Comparison of ENCODE assay signal across 12 cellular contexts in genomic region chr6:117545161-117545595, GRCh38. TPM values are rescaled to one million over a fixed set of nuclear protein-coding genes. Genes with fewer than 3 reads are reported as not detected.
DNase-seq lines count a peak whose midpoint lies in the region; ATAC-seq and TF ChIP-seq lines count a peak whose summit lies in the region.
"Had no signal": no experiment of that assay in that cellular context is flagged by ENCODE, and none has a peak within 500 bp of the region (broad histone marks: within the 10 kb centered on the region; RNA-seq: fewer than 3 reads in every experiment).

No MANE protein-coding gene starts in this region.

- H3K9ac ChIP-seq in mesendoderm (ENCODE audit: low read length): no peak overlapping the region

- no peaks in the 10 kb centered on the region for H3K79me2 ChIP-seq in mesendoderm (ENCODE audit: control insufficient read depth, insufficient read depth, low read length)
- H3K79me2 ChIP-seq in osteoblast (ENCODE audit: insufficient read depth, low read length): peaks cover 3% of the 10 kb centered on the region

- WGBS in mesendoderm (ENCODE audit: extremely low coverage, insufficient coverage, low lambda C conversion rate): no CpG with 5 or more reads among the region's 4 CpGs

- H3K27ac ChIP-seq in mesendoderm (ENCODE audit: low read depth, low read length) (no peak overlapping the region), osteoblast (ENCODE audit: low read depth, low read length) (no peak overlapping the region)
- H3K27ac ChIP-seq: prostate gland, vagina had no signal

- H3K4ac ChIP-seq in mesendoderm (ENCODE audit: low read depth, low read length): no peak overlapping the region

- no peak overlapping the region for H3K23ac ChIP-seq in mesendoderm (ENCODE audit: low read length)

- H3K27me3 ChIP-seq in mesendoderm (ENCODE audit: insufficient read depth, low read length, poor library complexity) (no peaks in the 10 kb centered on the region), osteoblast (ENCODE audit: insufficient read depth, low read length) (no peaks in the 10 kb centered on the region)
- H3K27me3 ChIP-seq: vagina had no signal

- H4K20me1 ChIP-seq in osteoblast (ENCODE audit: insufficient read depth, low read length): no peaks in the 10 kb centered on the region

- in situ Hi-C loops in Caki2 (cut with HindIII; ENCODE audit: low pct_unique_long_range_greater_than_20kb, low sequenced_read_pairs): no loop called here

- H4K5ac ChIP-seq in mesendoderm (ENCODE audit: low read length): no peak overlapping the region

- no peak overlapping the region for H4K8ac ChIP-seq in mesendoderm (ENCODE audit: low read depth, low read length)

- no peak overlapping the region for H3K56ac ChIP-seq in mesendoderm (ENCODE audit: low read length)

- no peaks in the 10 kb centered on the region for H3K36me3 ChIP-seq in mesendoderm (ENCODE audit: control insufficient read depth, insufficient read depth, low read length)
- peaks cover 78% of the 10 kb centered on the region for H3K36me3 ChIP-seq in osteoblast (ENCODE audit: insufficient read depth, low read length)
- H3K36me3 ChIP-seq: prostate gland had no signal

- no peak for TF ChIP-seq CTCF in osteoblast (IDR thresholded peaks at IDR 0.05; ENCODE audit: extremely low read depth, low read depth, low read length)

- H3K4me1 ChIP-seq in mesendoderm (ENCODE audit: control insufficient read depth, low read depth, low read length) (peaks cover 3% of the 10 kb centered on the region), osteoblast (ENCODE audit: insufficient read depth, low read length) (peaks cover 28% of the 10 kb centered on the region)
- H3K4me1 ChIP-seq: prostate gland had no signal

- no peak overlapping the region for H3K18ac ChIP-seq in mesendoderm (ENCODE audit: low read length)

- no peak overlapping the region for H3K4me2 ChIP-seq in mesendoderm (ENCODE audit: low read length)
- no peak overlapping the region for H3K4me2 ChIP-seq in osteoblast (ENCODE audit: insufficient read depth, low read length)

- H2BK15ac ChIP-seq in mesendoderm (replicated peaks; ENCODE audit: low read depth): no peak overlapping the region

- H3K4me3 ChIP-seq in mesendoderm (ENCODE audit: low read length) (no peak overlapping the region), osteoblast (ENCODE audit: insufficient read depth, low read length) (no peak overlapping the region)
- H3K4me3 ChIP-seq: prostate gland, vagina had no signal

- no peak overlapping the region for H2BK120ac ChIP-seq in mesendoderm (ENCODE audit: low read depth, low read length)

- DNase-seq in Caki2 (ENCODE audit: low read depth): peak; percentile 54
- peak; percentile 67 for DNase-seq in NCI-H146 (lab: John Stamatoyannopoulos, UW)
- peak; percentile 77 for DNase-seq in amniotic epithelial cell (ENCODE audit: low read depth)
- DNase-seq in mesendoderm: peak; percentile 27
- no peak for DNase-seq in osteoblast (ENCODE audit: insufficient read length, low spot score, missing footprints)
- no peak for DNase-seq in HK-2 (ENCODE audit: unreplicated experiment)
- no peak for DNase-seq in cerebellar nuclear complex (lab: John Stamatoyannopoulos, UW)
- DNase-seq: NCI-H446, RPMI8226 had no signal

- H2AFZ ChIP-seq in osteoblast (ENCODE audit: low read length): no peak overlapping the region

- no peak overlapping the region for H2BK5ac ChIP-seq in mesendoderm (ENCODE audit: low read length)

- H3K9me3 ChIP-seq in osteoblast (ENCODE audit: low read depth, low read length): no peaks in the 10 kb centered on the region
- H3K9me3 ChIP-seq: prostate gland, vagina had no signal

- H3K79me1 ChIP-seq in mesendoderm (ENCODE audit: low read length): no peaks in the 10 kb centered on the region

- H2AK5ac ChIP-seq in mesendoderm (ENCODE audit: low read length): no peak overlapping the region

- no peak for ATAC-seq in GM19467 (IDR thresholded peaks at IDR 0.05; ENCODE audit: unreplicated experiment)

RNA-seq across cellular contexts. Expression of gene GOPC, which starts 57.1 kb away (rescaled TPM):
- 8.0 and 8.2 TPM in 2 replicates for total RNA-seq in Caki2 (2014; rRNA removed; shearing (Covaris generic); ENCODE audit: low replicate concordance)
- polyA plus RNA-seq in mesendoderm (2013, experiment 1 of 2): 12.1 TPM
- polyA plus RNA-seq in mesendoderm (2013, experiment 2 of 2): 12.3 TPM
- total RNA-seq in osteoblast: 41.8 and 49.6 TPM in 2 replicates

Comparison
In these comparisons a context has a peak if more than half of its experiments do, and no peak if none do; other contexts are left out.
1. DNase-seq: peak in Caki2 (single experiment), NCI-H146 (single experiment), amniotic epithelial cell (single experiment) and mesendoderm (single experiment); none in osteoblast (single experiment), HK-2 (single experiment) and cerebellar nuclear complex (0 of 2).